In the genomic region with DNA sequence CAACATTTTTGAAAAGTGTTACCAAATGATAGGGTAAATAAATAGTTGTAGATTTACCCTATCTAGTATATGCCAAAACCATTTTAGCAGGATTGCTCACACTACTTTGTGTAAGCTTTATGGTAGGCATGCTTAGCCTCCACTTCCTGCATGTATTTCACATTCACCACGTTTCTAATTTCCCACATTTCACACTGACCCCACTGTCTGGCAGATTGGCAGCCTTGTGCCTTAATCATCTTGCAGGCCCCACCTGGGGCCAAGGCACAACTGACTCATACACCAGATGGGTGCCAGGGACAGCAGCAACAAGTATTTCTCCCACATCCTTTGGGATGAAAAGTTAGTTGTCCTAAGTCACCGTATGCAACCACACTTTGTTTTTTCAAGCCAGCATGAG, we compare ENCODE assay signal across 12 cellular contexts. TPM values are rescaled to one million over a fixed set of nuclear protein-coding genes. Genes with fewer than 3 reads are reported as not detected.
DNase-seq lines count a peak whose midpoint lies in the region; ATAC-seq, FAIRE-seq and TF ChIP-seq lines count a peak whose summit lies in the region.
"Had no signal": no experiment of that assay in that cellular context is flagged by ENCODE, and none has a peak within 500 bp of the region (broad histone marks: within the 10 kb centered on the region; RNA-seq: fewer than 3 reads in every experiment).

No MANE protein-coding gene starts in this region.

- no peak overlapping the region for H2BK12ac ChIP-seq in mesenchymal stem cell (ENCODE audit: low read length in 2 of 2)

- DNase-seq in DND-41 (no peak), LoVo (ENCODE audit: low spot score) (peak; percentile 21), GM12878 (ENCODE audit: low read depth, low spot score) (no peak), mesenchymal stem cell (peak; percentile 56), substantia nigra (lab: John Stamatoyannopoulos, UW) (no peak), HuH-7 (ENCODE audit: low spot score) (no peak)
- no peak for DNase-seq in activated T-cell treated with anti-CD3 and anti-CD28 coated beads, Interleukin-2, amount 50 U/mL, for 24 hours
- DNase-seq: SIG-M5 had no signal

- peak overlapping the region; percentile 34; the same call in 1 of the 2 replicates for H2AFZ ChIP-seq in DND-41 (ENCODE audit: low read depth, low read length)
- H2AFZ ChIP-seq in GM12878 (ENCODE audit: control insufficient read depth, low read depth, low read length): no peak overlapping the region
- H2AFZ ChIP-seq in mesenchymal stem cell (ENCODE audit: low read depth, low read length): no peak overlapping the region

- TF ChIP-seq CTCF in DND-41 (IDR thresholded peaks at IDR 0.05; ENCODE audit: borderline replicate concordance, extremely low read depth, low read length, poor library complexity, severe bottlenecking) (no peak), GM12878 (IDR thresholded peaks at IDR 0.05 in 2 of 3, conservative IDR thresholded peaks at IDR 0.05 in 1 of 3; ENCODE audit: control insufficient read depth in 2 of 3, extremely low read depth in 1 of 3, insufficient read depth in 1 of 3, low read depth in 3 of 3, low read length in 3 of 3) (no peak)

- H3K27ac ChIP-seq in DND-41 (ENCODE audit: low read length) (no peak overlapping the region), GM12878 (ENCODE audit: control insufficient read depth, insufficient read depth) (no peak overlapping the region), mesenchymal stem cell (ENCODE audit: low read length, poor library complexity, severe bottlenecking) (peak overlapping the region; percentile 50), substantia nigra (ENCODE audit: low read depth, low read length, poor library complexity, severe bottlenecking) (no peak overlapping the region)
- H3K27ac ChIP-seq: neutrophil had no signal

- FAIRE-seq in GM12878 (lab: Jason Lieb, UNC): no peak
- FAIRE-seq: GM19239 had no signal

- H3K36me3 Mint-ChIP-seq in activated T-cell treated with anti-CD3 and anti-CD28 coated beads, Interleukin-2, amount 50 U/mL, for 24 hours (ENCODE audit: low read depth): peaks cover 3% of the 10 kb centered on the region

- CTCF ChIA-PET in GM12878 (lab: Yijun Ruan, JAX): interaction anchor here (0.9 to 20.7 kb wide), 12 partner anchors 12 to 367 kb away, joined by 3 to 597 read pairs (median 5); no protein-coding TSS in a partner anchor

- H3K23ac ChIP-seq in mesenchymal stem cell (ENCODE audit: low read length in 2 of 2): no peak overlapping the region

- peaks cover 7% of the 10 kb centered on the region for H3K79me1 ChIP-seq in mesenchymal stem cell (replicated peaks; ENCODE audit: low read length, poor library complexity, severe bottlenecking)

- H3K9me3 ChIP-seq in DND-41 (ENCODE audit: insufficient read depth, low read length, severe bottlenecking) (peaks cover 5% of the 10 kb centered on the region), GM12878 (replicated peaks; ENCODE audit: control insufficient read depth, insufficient read depth, low read length) (no peaks in the 10 kb centered on the region; the same call in 2 of the 3 replicates), mesenchymal stem cell (ENCODE audit: control insufficient read depth, low read length) (peaks cover 10% of the 10 kb centered on the region)
- H3K9me3 ChIP-seq: neutrophil had no signal

- H2BK5ac ChIP-seq in mesenchymal stem cell (ENCODE audit: low read depth, low read length, poor library complexity, severe bottlenecking): no peak overlapping the region

- H3K4me3 Mint-ChIP-seq in activated T-cell treated with anti-CD3 and anti-CD28 coated beads, Interleukin-2, amount 50 U/mL, for 24 hours: no peak overlapping the region
- H3K4me3 Mint-ChIP-seq: central memory CD8-positive, alpha-beta T cell had no signal

- H3K9ac ChIP-seq in DND-41 (ENCODE audit: low read depth, low read length): no peak overlapping the region
- H3K9ac ChIP-seq in GM12878 (ENCODE audit: control insufficient read depth, insufficient read depth, low read length): no peak overlapping the region
- no peak overlapping the region for H3K9ac ChIP-seq in mesenchymal stem cell (ENCODE audit: low read length)

- in situ Hi-C loops in GM12878 (cut with MboI): no loop called here

- TF ChIP-seq EP300 in GM12878 (IDR thresholded peaks at IDR 0.05; ENCODE audit: borderline replicate concordance in 1 of 2, control insufficient read depth in 1 of 2, low read depth in 2 of 2, low read length in 2 of 2): no peak

- RAD21 ChIA-PET in GM12878 (lab: Charles Lee; ENCODE audit: unreplicated experiment): interaction anchor here (0.6 to 11.2 kb wide), 10 partner anchors 15 to 368 kb away, joined by 3 to 207 read pairs (median 6); no protein-coding TSS in a partner anchor

- H2AK5ac ChIP-seq in mesenchymal stem cell (ENCODE audit: low read length, severe bottlenecking): no peak overlapping the region

- POLR2A ChIA-PET in GM12878 (lab: Charles Lee): interaction anchor here (0.7 to 0.8 kb wide), 2 partner anchors 17 to 23 kb away, joined by 3 read pairs; no protein-coding TSS in a partner anchor

- WGBS in GM12878 (ENCODE audit: insufficient coverage, insufficient replicate concordance, low lambda C conversion rate, missing lambda C conversion rate): 46% methylated on average over 2 of the region's 2 CpGs
- WGBS in mesenchymal stem cell: 0% methylated on average over 1 of the region's 2 CpGs

- H4K8ac ChIP-seq in mesenchymal stem cell (ENCODE audit: low read length): no peak overlapping the region

- H3K27me3 ChIP-seq in DND-41 (ENCODE audit: insufficient read depth, low read length, poor library complexity): no peaks in the 10 kb centered on the region
- no peaks in the 10 kb centered on the region for H3K27me3 ChIP-seq in GM12878 (replicated peaks in 1 of 2; ENCODE audit: control insufficient read depth in 2 of 2, insufficient read depth in 2 of 2, low read length in 1 of 2)
- no peaks in the 10 kb centered on the region for H3K27me3 ChIP-seq in mesenchymal stem cell (ENCODE audit: control insufficient read depth in 1 of 2, insufficient read depth in 1 of 2, low read length in 2 of 2)

- BruUV-seq in GM12878 (replicated peaks; lab: Mats Ljungman, UMichigan): no TSS peak

- H3K4me1 ChIP-seq in DND-41 (ENCODE audit: insufficient read depth, low read length): peaks cover 5% of the 10 kb centered on the region; the same call in 1 of the 2 replicates
- H3K4me1 ChIP-seq in GM12878 (ENCODE audit: control insufficient read depth, insufficient read depth, low read length): no peaks in the 10 kb centered on the region
- H3K4me1 ChIP-seq in mesenchymal stem cell (ENCODE audit: control insufficient read depth, insufficient read depth, low read depth, low read length): peaks cover 4% of the 10 kb centered on the region

- no peak overlapping the region for H3K14ac ChIP-seq in mesenchymal stem cell (ENCODE audit: low read length in 2 of 2)

- intact Hi-C loops in GM12878 (cut with micrococcal nuclease; ENCODE audit: unreplicated experiment): no loop called here

- no peak overlapping the region for H4K91ac ChIP-seq in mesenchymal stem cell (ENCODE audit: low read length)

- H3K4me3 ChIP-seq in DND-41 (ENCODE audit: low read depth in 1 of 2, low read length in 2 of 2) (no peak overlapping the region), GM12878 (no peak overlapping the region), mesenchymal stem cell (ENCODE audit: insufficient read depth in 1 of 2, low read depth in 1 of 2, low read length in 2 of 2) (no peak overlapping the region)

- no peak overlapping the region for H3K4ac ChIP-seq in mesenchymal stem cell (ENCODE audit: low read depth in 1 of 2, low read length in 2 of 2)

- H3K18ac ChIP-seq in mesenchymal stem cell (ENCODE audit: low read depth in 1 of 2, low read length in 2 of 2): peak overlapping the region in 1 of 2 experiments; percentile 69

- no peak overlapping the region for H2BK120ac ChIP-seq in mesenchymal stem cell (ENCODE audit: low read depth, low read length)

- H3K4me1 Mint-ChIP-seq in activated T-cell treated with anti-CD3 and anti-CD28 coated beads, Interleukin-2, amount 50 U/mL, for 24 hours (ENCODE audit: low read depth): peaks cover 5% of the 10 kb centered on the region
- H3K4me1 Mint-ChIP-seq: central memory CD8-positive, alpha-beta T cell had no signal

- H3K36me3 ChIP-seq in DND-41 (ENCODE audit: insufficient read depth, low read length) (no peaks in the 10 kb centered on the region), GM12878 (ENCODE audit: control insufficient read depth in 2 of 2, insufficient read depth in 2 of 2, low read length in 1 of 2) (no peaks in the 10 kb centered on the region), mesenchymal stem cell (ENCODE audit: control insufficient read depth in 1 of 2, insufficient read depth in 2 of 2, low read depth in 1 of 2, low read length in 2 of 2) (no peaks in the 10 kb centered on the region)
- H3K36me3 ChIP-seq: neutrophil had no signal

- ATAC-seq in DND-41 (ENCODE audit: insufficient read depth, low read depth) (0 out of 3 replicates have a peak, but pooled peaks have one; percentile 31), GM12878 (peak; percentile 13; the same call in 1 of the 3 replicates), HG02623 (IDR thresholded peaks at IDR 0.05; ENCODE audit: unreplicated experiment) (no peak)

- H3K79me2 ChIP-seq in DND-41 (ENCODE audit: insufficient read depth, low read length) (no peaks in the 10 kb centered on the region), GM12878 (ENCODE audit: control insufficient read depth, insufficient read depth, low read length) (no peaks in the 10 kb centered on the region)

- H3K4me2 ChIP-seq in DND-41 (ENCODE audit: insufficient read depth, low read length): no peak overlapping the region
- H3K4me2 ChIP-seq in GM12878 (ENCODE audit: control insufficient read depth, insufficient read depth): no peak overlapping the region
- H3K4me2 ChIP-seq in mesenchymal stem cell (ENCODE audit: low read length, poor library complexity, severe bottlenecking): no peak overlapping the region

- H4K20me1 ChIP-seq in DND-41 (ENCODE audit: insufficient read depth, low read length): no peaks in the 10 kb centered on the region
- no peaks in the 10 kb centered on the region for H4K20me1 ChIP-seq in GM12878 (ENCODE audit: control insufficient read depth, insufficient read depth)

- no peak for TF ChIP-seq RAD21 in GM12878 (IDR thresholded peaks at IDR 0.05; ENCODE audit: insufficient read depth, low read depth, low read length)

- peaks cover 12% of the 10 kb centered on the region for H3K9me3 Mint-ChIP-seq in activated T-cell treated with anti-CD3 and anti-CD28 coated beads, Interleukin-2, amount 50 U/mL, for 24 hours
- H3K9me3 Mint-ChIP-seq: central memory CD8-positive, alpha-beta T cell had no signal

- peaks cover 15% of the 10 kb centered on the region for H3K27me3 Mint-ChIP-seq in activated T-cell treated with anti-CD3 and anti-CD28 coated beads, Interleukin-2, amount 50 U/mL, for 24 hours
- H3K27me3 Mint-ChIP-seq: central memory CD8-positive, alpha-beta T cell had no signal

- no peak overlapping the region for H3K27ac Mint-ChIP-seq in activated T-cell treated with anti-CD3 and anti-CD28 coated beads, Interleukin-2, amount 50 U/mL, for 24 hours

- SMC1A ChIA-PET in GM12878 (lab: Charles Lee; ENCODE audit: uncharacterized antibody, unreplicated experiment): interaction anchor here (0.7 to 11.9 kb wide), 26 partner anchors 10 to 249 kb away, joined by 3 to 292 read pairs (median 5); no protein-coding TSS in a partner anchor

- H2BK15ac ChIP-seq in mesenchymal stem cell (ENCODE audit: low read depth, poor library complexity, severe bottlenecking): no peak overlapping the region

- TF ChIP-seq POLR2A in GM12878 (IDR thresholded peaks at IDR 0.05; ENCODE audit: low read depth, low read length): no peak

RNA-seq across cellular contexts. Expression of gene CENPF, which starts 21.2 kb away (rescaled TPM):
- 49.6 and 51.6 TPM in 2 replicates for total RNA-seq in GM12878 (2013; cell fraction: nucleolus; rRNA removed)
- 49.5 and 55.4 TPM in 2 replicates for total RNA-seq in GM12878 (2014; rRNA removed)
- total RNA-seq in GM12878 (2014; rRNA removed; fragmentation: Illumina TruSeq; extraction: Trizol): 124 and 132 TPM in 2 replicates
- total RNA-seq in GM12878 (2021): 73.1 and 85.0 TPM in 2 replicates
- polyA plus RNA-seq in GM12878 (2011; ENCODE audit: low read depth): 17.7 TPM
- polyA plus RNA-seq in GM12878 (2011; rRNA removed): 42.0 and 83.6 TPM in 2 replicates
- 19.7 and 19.8 TPM in 2 replicates for polyA plus RNA-seq in GM12878 (2011; cell fraction: cytosol; rRNA removed)
- 62.4 and 63.9 TPM in 2 replicates for polyA plus RNA-seq in GM12878 (2011; cell fraction: nucleus; rRNA removed)
- 23.3 and 40.5 TPM in 2 replicates for polyA plus RNA-seq in GM12878 (2012)
- 95.7 and 101 TPM in 2 replicates for polyA plus RNA-seq in GM12878 (2014; fragmentation: Illumina TruSeq; extraction: Trizol)
- 10 to 100 TPM; 26.0 to 68.0 TPM for polyA plus RNA-seq in GM12878 (2014; fragmentation: Nextera tagmentation; extraction: Ambion mirVana)
- 38.5 and 51.0 TPM in 2 replicates for polyA plus RNA-seq in GM12878 (2014; rRNA removed)
- 10 to 100 TPM; 90.9 to 95.1 TPM for polyA plus RNA-seq in GM12878 (2016; fragmentation: Nextera tagmentation; extraction: Ambion mirVana)
- 25.7 and 32.0 TPM in 2 replicates for polyA minus RNA-seq in GM12878 (2011; rRNA and poly(A)+ RNA removed)
- 22.6 and 25.8 TPM in 2 replicates for polyA minus RNA-seq in GM12878 (2011; cell fraction: cytosol; rRNA and poly(A)+ RNA removed)
- 21.8 and 28.6 TPM in 2 replicates for polyA minus RNA-seq in GM12878 (2011; cell fraction: nucleus; rRNA and poly(A)+ RNA removed)
- polyA plus RNA-seq in mesenchymal stem cell (2013, experiment 1 of 2): 4.2 TPM
- polyA plus RNA-seq in mesenchymal stem cell (2013, experiment 2 of 2): 4.9 TPM

RNA-seq across cellular contexts. Expression of gene PTPN14, which starts 30.4 kb away (rescaled TPM):
- total RNA-seq in GM12878 (2013; cell fraction: nucleolus; rRNA removed): 0.42 and 0.73 TPM in 2 replicates
- total RNA-seq in GM12878 (2014; rRNA removed): 0.44 and 0.68 TPM in 2 replicates
- 0.45 and 0.74 TPM in 2 replicates for total RNA-seq in GM12878 (2014; rRNA removed; fragmentation: Illumina TruSeq; extraction: Trizol)
- 2.0 and 2.2 TPM in 2 replicates for total RNA-seq in GM12878 (2021)
- polyA plus RNA-seq in GM12878 (2011; ENCODE audit: low read depth): 0.12 TPM
- polyA plus RNA-seq in GM12878 (2011; rRNA removed): 5.1 and 5.4 TPM in 2 replicates
- polyA plus RNA-seq in GM12878 (2011; cell fraction: cytosol; rRNA removed): 4.6 and 5.0 TPM in 2 replicates
- polyA plus RNA-seq in GM12878 (2011; cell fraction: nucleus; rRNA removed): 5.8 and 6.3 TPM in 2 replicates
- polyA plus RNA-seq in GM12878 (2012): 0.11 and 0.20 TPM in 2 replicates
- 0.40 and 0.43 TPM in 2 replicates for polyA plus RNA-seq in GM12878 (2014; fragmentation: Illumina TruSeq; extraction: Trizol)
- under 1 TPM; 0.05 to 0.14 TPM for polyA plus RNA-seq in GM12878 (2014; fragmentation: Nextera tagmentation; extraction: Ambion mirVana)
- 0.42 and 0.43 TPM in 2 replicates for polyA plus RNA-seq in GM12878 (2014; rRNA removed)
- under 1 TPM; 0.44 to 0.58 TPM for polyA plus RNA-seq in GM12878 (2016; fragmentation: Nextera tagmentation; extraction: Ambion mirVana)
- 17.4 and 20.8 TPM in 2 replicates for polyA minus RNA-seq in GM12878 (2011; rRNA and poly(A)+ RNA removed)
- polyA minus RNA-seq in GM12878 (2011; cell fraction: cytosol; rRNA and poly(A)+ RNA removed): 7.2 and 7.6 TPM in 2 replicates
- 8.6 and 14.7 TPM in 2 replicates for polyA minus RNA-seq in GM12878 (2011; cell fraction: nucleus; rRNA and poly(A)+ RNA removed)
- 18.6 TPM for polyA plus RNA-seq in mesenchymal stem cell (2013, experiment 1 of 2)
- polyA plus RNA-seq in mesenchymal stem cell (2013, experiment 2 of 2): 18.0 TPM

Comparison
In these comparisons a context has a peak if more than half of its experiments do, and no peak if none do; other contexts are left out.
1. DNase-seq: peak in LoVo (single experiment) and mesenchymal stem cell (single experiment); none in DND-41 (single experiment), GM12878 (single experiment), substantia nigra (0 of 49), activated T-cell treated with anti-CD3 and anti-CD28 coated beads, Interleukin-2, amount 50 U/mL, for 24 hours (single experiment) and HuH-7 (single experiment).